29 cellular contexts compared by ENCODE assay signal in genomic region chr11:99814738-99815137, GRCh38.
A peak's percentile ranks its signal among the peaks of the same experiment; 100 is the strongest.
DNase-seq lines count a peak whose midpoint lies in the region; ATAC-seq and TF ChIP-seq lines count a peak whose summit lies in the region.
"Had no signal": no experiment of that assay in that cellular context is flagged by ENCODE, and none has a peak within 500 bp of the region (broad histone marks: within the 10 kb centered on the region; RNA-seq: fewer than 3 reads in every experiment).

No MANE protein-coding gene starts in this region.

- DNase-seq in NCI-H82 (lab: John Stamatoyannopoulos, UW), result peak; percentile 27
- DNase-seq in NCI-H82 treated with DMSO at 0.1 percent for 48 hours (lab: John Stamatoyannopoulos, UW; ENCODE audit: unreplicated experiment), result no peak
- DNase-seq in NAMALWA (ENCODE audit: low spot score), result peak; percentile 16
- DNase-seq in choroid plexus epithelial cell (ENCODE audit: low read depth), result peak; percentile 3
- DNase-seq in nephron progenitor cell, result no peak
- DNase-seq in islet precursor cell, result no peak
- DNase-seq in NCI-H2171 (lab: John Stamatoyannopoulos, UW), result no peak
- DNase-seq: 8988T; activated CD4-positive, alpha-beta T cell treated with anti-CD3 and anti-CD28 coated beads for 48 hours; amniotic stem cell; CD4-positive, CD25-positive, alpha-beta regulatory T cell; dorsolateral prefrontal cortex; left ventricle myocardium inferior; NCI-H1048; NCI-H1930; NCI-H2227 treated with DMSO at 0.1 percent for 48 hours; right cardiac atrium; SIG-M5; stimulated activated naive CD4-positive, alpha-beta T cell had no signal

- no peak overlapping the region for H3K27ac Mint-ChIP-seq in nephron progenitor cell
- H3K27ac Mint-ChIP-seq: activated naive CD4-positive, alpha-beta T cell treated with anti-CD3 and anti-CD28 coated beads, Interleukin-2, amount 50 U/mL, for 24 hours; activated T-helper 17 cell treated with anti-CD3 and anti-CD28 coated beads, Interleukin-2, amount 50 U/mL, for 72 hours; brain; CD4-positive, CD25-positive, alpha-beta regulatory T cell; T-helper 2 cell treated with Interferon-gamma antibody and Interleukin-4, amounts not matched to agents 5 μg/mL and 100 μg/mL, for 36 hours; type B pancreatic cell had no signal

- peaks cover 6% of the 10 kb centered on the region for H3K9me3 Mint-ChIP-seq in nephron progenitor cell
- H3K9me3 Mint-ChIP-seq: brain had no signal

- H3K4me1 Mint-ChIP-seq in nephron progenitor cell, result no peaks in the 10 kb centered on the region
- H3K4me1 Mint-ChIP-seq: activated naive CD4-positive, alpha-beta T cell treated with anti-CD3 and anti-CD28 coated beads, Interleukin-2, amount 50 U/mL, for 24 hours; activated T-helper 17 cell treated with anti-CD3 and anti-CD28 coated beads, Interleukin-2, amount 50 U/mL, for 72 hours; brain; CD4-positive, CD25-positive, alpha-beta regulatory T cell had no signal

- no peak for ATAC-seq in HG03354 (IDR thresholded peaks at IDR 0.05; ENCODE audit: poor library complexity, severe bottlenecking, unreplicated experiment)
- ATAC-seq: activated T-helper 17 cell treated with anti-CD3 and anti-CD28 coated beads, Interleukin-2, amount 50 U/mL, for 72 hours; gastroesophageal sphincter; GM12878; right cardiac atrium had no signal

- no peak overlapping the region for H3K4me3 ChIP-seq in choroid plexus epithelial cell (ENCODE audit: low read depth, low read length)
- H3K4me3 ChIP-seq: dorsolateral prefrontal cortex, gastroesophageal sphincter, GM12878, HAP-1, left ventricle myocardium inferior, smooth muscle cell had no signal

- H3K4me3 Mint-ChIP-seq in nephron progenitor cell, result no peak overlapping the region
- H3K4me3 Mint-ChIP-seq: activated naive CD4-positive, alpha-beta T cell treated with anti-CD3 and anti-CD28 coated beads, Interleukin-2, amount 50 U/mL, for 24 hours; activated T-helper 17 cell treated with anti-CD3 and anti-CD28 coated beads, Interleukin-2, amount 50 U/mL, for 72 hours; brain; CD4-positive, CD25-positive, alpha-beta regulatory T cell; T-helper 2 cell treated with Interferon-gamma antibody and Interleukin-4, amounts not matched to agents 5 μg/mL and 100 μg/mL, for 36 hours; type B pancreatic cell had no signal

- TF ChIP-seq CTCF in choroid plexus epithelial cell (conservative IDR thresholded peaks at IDR 0.05; ENCODE audit: low read depth, low read length) (peak; percentile 34), nephron progenitor cell (IDR thresholded peaks at IDR 0.05) (no peak)

- H3K36me3 Mint-ChIP-seq in nephron progenitor cell (ENCODE audit: low read depth), result no peaks in the 10 kb centered on the region
- H3K36me3 Mint-ChIP-seq: activated naive CD4-positive, alpha-beta T cell treated with anti-CD3 and anti-CD28 coated beads, Interleukin-2, amount 50 U/mL, for 24 hours; brain; CD4-positive, CD25-positive, alpha-beta regulatory T cell; type B pancreatic cell had no signal

- H3K27me3 Mint-ChIP-seq in nephron progenitor cell (ENCODE audit: low read depth, poor library complexity), result no peaks in the 10 kb centered on the region
- H3K27me3 Mint-ChIP-seq: activated naive CD4-positive, alpha-beta T cell treated with anti-CD3 and anti-CD28 coated beads, Interleukin-2, amount 50 U/mL, for 24 hours; activated T-helper 17 cell treated with anti-CD3 and anti-CD28 coated beads, Interleukin-2, amount 50 U/mL, for 72 hours; brain; CD4-positive, CD25-positive, alpha-beta regulatory T cell; type B pancreatic cell had no signal

Comparison
In these comparisons a context has a peak if more than half of its experiments do, and no peak if none do; other contexts are left out.
1. DNase-seq: peak in NCI-H82 (single experiment), NAMALWA (single experiment) and choroid plexus epithelial cell (single experiment); none in NCI-H82 treated with DMSO at 0.1 percent for 48 hours (single experiment), nephron progenitor cell (single experiment), islet precursor cell (single experiment) and NCI-H2171 (single experiment).